In the genomic region with DNA sequence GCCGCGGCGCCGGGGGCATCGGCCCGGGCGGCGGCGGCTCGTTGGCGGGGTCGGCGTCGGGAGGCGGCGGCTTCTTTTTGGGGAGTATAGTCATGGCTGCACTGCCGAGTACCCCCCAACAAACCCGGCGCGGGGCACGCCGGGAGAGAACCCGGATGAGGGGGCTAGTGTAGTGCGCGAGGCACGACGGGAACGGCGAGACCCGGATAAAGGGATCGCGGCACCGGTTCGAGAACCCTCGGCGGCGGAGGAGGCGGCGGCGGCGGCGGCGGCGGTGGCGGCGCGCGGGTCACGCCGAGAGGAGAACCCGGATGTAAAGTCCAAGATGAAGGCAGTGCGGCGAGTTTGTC, we compare ENCODE assay signal across 8 cellular contexts. TPM values are rescaled to one million over a fixed set of nuclear protein-coding genes. Genes with fewer than 3 reads are reported as not detected.
DNase-seq lines count a peak whose midpoint lies in the region; TF ChIP-seq lines count a peak whose summit lies in the region.

A gene with protein sequence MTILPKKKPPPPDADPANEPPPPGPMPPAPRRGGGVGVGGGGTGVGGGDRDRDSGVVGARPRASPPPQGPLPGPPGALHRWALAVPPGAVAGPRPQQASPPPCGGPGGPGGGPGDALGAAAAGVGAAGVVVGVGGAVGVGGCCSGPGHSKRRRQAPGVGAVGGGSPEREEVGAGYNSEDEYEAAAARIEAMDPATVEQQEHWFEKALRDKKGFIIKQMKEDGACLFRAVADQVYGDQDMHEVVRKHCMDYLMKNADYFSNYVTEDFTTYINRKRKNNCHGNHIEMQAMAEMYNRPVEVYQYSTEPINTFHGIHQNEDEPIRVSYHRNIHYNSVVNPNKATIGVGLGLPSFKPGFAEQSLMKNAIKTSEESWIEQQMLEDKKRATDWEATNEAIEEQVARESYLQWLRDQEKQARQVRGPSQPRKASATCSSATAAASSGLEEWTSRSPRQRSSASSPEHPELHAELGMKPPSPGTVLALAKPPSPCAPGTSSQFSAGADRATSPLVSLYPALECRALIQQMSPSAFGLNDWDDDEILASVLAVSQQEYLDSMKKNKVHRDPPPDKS (minus strand): TSS at position 131 of the 350 bp plus-strand sequence. CDS start 37 bp downstream, at position 94.

- H3K4me3 Mint-ChIP-seq in chondrocyte (ENCODE audit: unreplicated experiment), result peak within 1 kb of the TSS; percentile 99

- WGBS in GM23248 (ENCODE audit: low coverage in 1 of 2, low lambda C conversion rate in 2 of 2, missing lambda C conversion rate in 2 of 2), 2 experiments, result 0 to 1% methylated on average over 5 to 15 of the region's 53 CpGs
- under 1% methylated on average over 53 of the region's 53 CpGs for WGBS in liver

- H3K27ac ChIP-seq in GM23248 (peak within 1 kb of the TSS; percentile 100), liver (ENCODE audit: low read depth in 1 of 2, low read length in 2 of 2) (peak within 1 kb of the TSS; percentile 89 to 94)

- H3K9me2 ChIP-seq in GM23248 (ENCODE audit: insufficient read depth), result no peaks in the 10 kb centered on the region

- no peaks in the 10 kb centered on the region for H3K27me3 Mint-ChIP-seq in chondrocyte (ENCODE audit: low read depth)

- in situ Hi-C loops in GM23248 (cut with MboI), result no loop called here

- peaks cover 46% of the 10 kb centered on the region for H3K79me2 ChIP-seq in GM23248 (ENCODE audit: insufficient read depth)

- no peaks in the 10 kb centered on the region for H3K36me3 Mint-ChIP-seq in chondrocyte (ENCODE audit: low read depth)

- 0 out of 2 replicates have a peak within 1 kb of the TSS, but pooled peaks have one; percentile 44 for H2AFZ ChIP-seq in GM23248

- no peaks in the 10 kb centered on the region for H4K20me1 ChIP-seq in GM23248 (ENCODE audit: insufficient read depth)

- H3K9me3 Mint-ChIP-seq in chondrocyte (ENCODE audit: low read depth), result peaks cover 5% of the 10 kb centered on the region

- H3K27me3 ChIP-seq in GM23248 (replicated peaks; ENCODE audit: insufficient read depth), result no peaks in the 10 kb centered on the region
- H3K27me3 ChIP-seq in MG63, result no peaks in the 10 kb centered on the region
- no peaks in the 10 kb centered on the region for H3K27me3 ChIP-seq in liver (ENCODE audit: control insufficient read depth in 4 of 4, insufficient read depth in 4 of 4, low read length in 3 of 4)

- peaks cover 11% of the 10 kb centered on the region for H3F3A ChIP-seq in GM23248 (ENCODE audit: insufficient read depth)

- no peak for DNase-seq in GM23248
- peak; percentile 56 for DNase-seq in MG63
- DNase-seq in chondrocyte (ENCODE audit: low spot score), result no peak
- peak; percentile 54 to 65 for DNase-seq in stimulated activated CD4-positive, alpha-beta T cell treated with anti-CD3 and anti-CD28 coated beads, Interleukin-4, amount 100 ng/mL, for 48 hours (ENCODE audit: low read depth in 2 of 2)
- DNase-seq in kidney tubule cell (ENCODE audit: low spot score), result no peak

- no peak for TF ChIP-seq RAD21 in liver (IDR thresholded peaks at IDR 0.05)

- H3K4me1 ChIP-seq in ES-I3 (ENCODE audit: insufficient read depth, low read length) (peaks cover 6% of the 10 kb centered on the region), GM23248 (ENCODE audit: insufficient read depth) (peaks cover 15% of the 10 kb centered on the region; the same call in 1 of the 2 replicates), liver (ENCODE audit: control insufficient read depth in 4 of 4, insufficient read depth in 4 of 4, low read length in 3 of 4) (peaks cover 4 to 45% (median 32%) of the 10 kb centered on the region in 4 donors)

- H3K9ac ChIP-seq in ES-I3 (ENCODE audit: low read depth, low read length) (peak within 1 kb of the TSS; percentile 81), GM23248 (peak within 1 kb of the TSS; percentile 99), liver (ENCODE audit: low read depth in 1 of 2, low read length in 2 of 2) (peak within 1 kb of the TSS; percentile 35 to 98)

- peak within 1 kb of the TSS; percentile 96 for H3K4me2 ChIP-seq in GM23248 (ENCODE audit: unreplicated experiment)

- H3K27ac Mint-ChIP-seq in chondrocyte (ENCODE audit: unreplicated experiment), result peak within 1 kb of the TSS; percentile 100

- no peak for TF ChIP-seq CTCF in WI38 (IDR thresholded peaks at IDR 0.05; ENCODE audit: low read depth, low read length)
- TF ChIP-seq CTCF in chondrocyte (IDR thresholded peaks at IDR 0.05), result no peak
- TF ChIP-seq CTCF in liver (IDR thresholded peaks at IDR 0.05; ENCODE audit: low read depth, low read length, missing input control), result no peak

- H3K36me3 ChIP-seq in ES-I3 (ENCODE audit: insufficient read depth, low read length) (peaks cover 10% of the 10 kb centered on the region), GM23248 (ENCODE audit: low read depth) (no peaks in the 10 kb centered on the region), MG63 (peaks cover 4% of the 10 kb centered on the region), liver (ENCODE audit: control insufficient read depth in 4 of 4, insufficient read depth in 3 of 4, low read depth in 1 of 4, low read length in 3 of 4) (peaks cover 0 to 9% (median 3%) of the 10 kb centered on the region in 4 donors)

- no peaks in the 10 kb centered on the region for H3K9me3 ChIP-seq in ES-I3 (ENCODE audit: control insufficient read depth, insufficient read depth, low read length)
- H3K9me3 ChIP-seq in GM23248 (ENCODE audit: low read depth), result no peaks in the 10 kb centered on the region
- H3K9me3 ChIP-seq in MG63, result no peaks in the 10 kb centered on the region
- H3K9me3 ChIP-seq in liver (ENCODE audit: control insufficient read depth in 4 of 4, low read length in 3 of 4), result no peaks in the 10 kb centered on the region

- H3K4me3 ChIP-seq in GM23248 (peak within 1 kb of the TSS; percentile 85), MG63 (peak within 1 kb of the TSS; percentile 81), WI38 (ENCODE audit: low read depth, low read length) (peak within 1 kb of the TSS; percentile 64), liver (ENCODE audit: low read depth in 1 of 3, low read length in 3 of 3) (peak within 1 kb of the TSS; percentile 59 to 80 (median 71))

- peaks cover 31% of the 10 kb centered on the region for H3K4me1 Mint-ChIP-seq in chondrocyte (ENCODE audit: low read depth)

TF ChIP-seq in liver, 16 proteins besides CTCF, POLR2A, EP300 and RAD21 (continues in another document):
- TF ChIP-seq JUND (IDR thresholded peaks at IDR 0.05), result no peak
- no peak for TF ChIP-seq SP1 (IDR thresholded peaks at IDR 0.05)
- no peak for TF ChIP-seq TAF1 (conservative IDR thresholded peaks at IDR 0.05)
- TF ChIP-seq, protein P1, sequence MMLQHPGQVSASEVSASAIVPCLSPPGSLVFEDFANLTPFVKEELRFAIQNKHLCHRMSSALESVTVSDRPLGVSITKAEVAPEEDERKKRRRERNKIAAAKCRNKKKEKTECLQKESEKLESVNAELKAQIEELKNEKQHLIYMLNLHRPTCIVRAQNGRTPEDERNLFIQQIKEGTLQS (IDR thresholded peaks at IDR 0.05), result no peak
- no peak for TF ChIP-seq HNF4A (conservative IDR thresholded peaks at IDR 0.05)
- TF ChIP-seq EGR1 (IDR thresholded peaks at IDR 0.05; ENCODE audit: low read depth in 2 of 2), result no peak
- TF ChIP-seq FOXA2 (IDR thresholded peaks at IDR 0.05), result no peak
- TF ChIP-seq, protein P2, sequence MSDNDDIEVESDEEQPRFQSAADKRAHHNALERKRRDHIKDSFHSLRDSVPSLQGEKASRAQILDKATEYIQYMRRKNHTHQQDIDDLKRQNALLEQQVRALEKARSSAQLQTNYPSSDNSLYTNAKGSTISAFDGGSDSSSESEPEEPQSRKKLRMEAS (IDR thresholded peaks at IDR 0.05), result no peak
- no peak for TF ChIP-seq YY1 (IDR thresholded peaks at IDR 0.05)
- TF ChIP-seq, protein P3, sequence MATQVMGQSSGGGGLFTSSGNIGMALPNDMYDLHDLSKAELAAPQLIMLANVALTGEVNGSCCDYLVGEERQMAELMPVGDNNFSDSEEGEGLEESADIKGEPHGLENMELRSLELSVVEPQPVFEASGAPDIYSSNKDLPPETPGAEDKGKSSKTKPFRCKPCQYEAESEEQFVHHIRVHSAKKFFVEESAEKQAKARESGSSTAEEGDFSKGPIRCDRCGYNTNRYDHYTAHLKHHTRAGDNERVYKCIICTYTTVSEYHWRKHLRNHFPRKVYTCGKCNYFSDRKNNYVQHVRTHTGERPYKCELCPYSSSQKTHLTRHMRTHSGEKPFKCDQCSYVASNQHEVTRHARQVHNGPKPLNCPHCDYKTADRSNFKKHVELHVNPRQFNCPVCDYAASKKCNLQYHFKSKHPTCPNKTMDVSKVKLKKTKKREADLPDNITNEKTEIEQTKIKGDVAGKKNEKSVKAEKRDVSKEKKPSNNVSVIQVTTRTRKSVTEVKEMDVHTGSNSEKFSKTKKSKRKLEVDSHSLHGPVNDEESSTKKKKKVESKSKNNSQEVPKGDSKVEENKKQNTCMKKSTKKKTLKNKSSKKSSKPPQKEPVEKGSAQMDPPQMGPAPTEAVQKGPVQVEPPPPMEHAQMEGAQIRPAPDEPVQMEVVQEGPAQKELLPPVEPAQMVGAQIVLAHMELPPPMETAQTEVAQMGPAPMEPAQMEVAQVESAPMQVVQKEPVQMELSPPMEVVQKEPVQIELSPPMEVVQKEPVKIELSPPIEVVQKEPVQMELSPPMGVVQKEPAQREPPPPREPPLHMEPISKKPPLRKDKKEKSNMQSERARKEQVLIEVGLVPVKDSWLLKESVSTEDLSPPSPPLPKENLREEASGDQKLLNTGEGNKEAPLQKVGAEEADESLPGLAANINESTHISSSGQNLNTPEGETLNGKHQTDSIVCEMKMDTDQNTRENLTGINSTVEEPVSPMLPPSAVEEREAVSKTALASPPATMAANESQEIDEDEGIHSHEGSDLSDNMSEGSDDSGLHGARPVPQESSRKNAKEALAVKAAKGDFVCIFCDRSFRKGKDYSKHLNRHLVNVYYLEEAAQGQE (IDR thresholded peaks at IDR 0.05), result no peak
- no peak for TF ChIP-seq NR2F2 (IDR thresholded peaks at IDR 0.05)
- no peak for TF ChIP-seq RXRA (IDR thresholded peaks at IDR 0.05)
- no peak for TF ChIP-seq HNF4G (IDR thresholded peaks at IDR 0.05)
- no peak for TF ChIP-seq FOXA1 (IDR thresholded peaks at IDR 0.05)

RNA-seq across cellular contexts. Expression of the gene that starts here (rescaled TPM):
- 43.4 and 44.9 TPM in 2 replicates for total RNA-seq in GM23248 (2014; rRNA removed; shearing (Covaris generic))
- 27.0 and 30.9 TPM in 2 replicates for polyA plus RNA-seq in GM23248 (2016; fragmentation: Nextera tagmentation; extraction: Ambion mirVana)
- total RNA-seq in MG63 (2014; rRNA removed; shearing (Covaris generic); ENCODE audit: low replicate concordance), result 21.9 and 27.4 TPM in 2 replicates
- 47.4 to 49.0 TPM (median 47.5 TPM) in 3 replicates for total RNA-seq in chondrocyte
- 10 to 100 TPM; 17.0 to 29.3 TPM for total RNA-seq in liver
- 10 to 100 TPM in 1 of 2 donors, 1 to 10 TPM in 1; 9.3 to 18.8 TPM for polyA plus RNA-seq in liver

Comparison
In these comparisons a context has a peak if more than half of its experiments do, and no peak if none do; other contexts are left out.
1. DNase-seq: peak in MG63 (single experiment) and stimulated activated CD4-positive, alpha-beta T cell treated with anti-CD3 and anti-CD28 coated beads, Interleukin-4, amount 100 ng/mL, for 48 hours (2 of 2); none in GM23248 (single experiment), chondrocyte (single experiment) and kidney tubule cell (single experiment).
2. Peak in every context shown above with its lines, with median percentiles within 50 percentile points of each other: H3K9ac ChIP-seq and H3K4me3 ChIP-seq.